ENCODE assay signal across 23 cellular contexts in the genomic region with DNA sequence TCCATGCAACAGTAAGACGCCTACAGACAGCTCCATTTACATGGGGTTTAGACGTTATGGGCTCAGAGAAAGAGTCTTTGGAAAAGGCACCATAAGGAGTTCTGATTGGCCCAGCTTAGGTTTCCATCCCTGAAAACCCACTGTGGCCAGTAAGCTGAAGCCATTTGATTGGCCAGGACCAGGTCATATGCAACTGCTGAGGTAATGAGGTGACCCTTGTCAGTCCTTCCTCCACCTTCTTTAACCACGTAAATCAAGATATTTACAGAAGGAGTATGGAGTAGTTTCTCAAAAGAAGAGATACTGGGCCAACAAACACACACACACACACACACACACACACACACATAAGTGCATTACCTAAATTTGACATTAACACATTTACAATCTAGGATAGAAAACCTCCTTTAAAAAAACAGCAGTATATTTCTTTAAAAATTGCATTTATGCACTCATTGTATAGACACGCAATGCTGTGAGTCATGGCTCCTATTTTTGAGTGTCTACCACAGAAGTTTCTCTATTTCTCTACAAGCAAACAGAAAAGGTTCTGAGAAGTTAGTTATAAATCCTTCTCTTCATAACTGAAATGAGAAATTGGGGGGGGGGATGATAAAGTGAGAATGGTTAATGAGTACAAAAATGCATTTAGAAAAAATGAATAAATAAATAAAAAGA. TPM values are rescaled to one million over a fixed set of nuclear protein-coding genes. Genes with fewer than 3 reads are reported as not detected.
DNase-seq lines count a peak whose midpoint lies in the region; ATAC-seq, FAIRE-seq and TF ChIP-seq lines count a peak whose summit lies in the region.
"Had no signal": no experiment of that assay in that cellular context is flagged by ENCODE, and none has a peak within 500 bp of the region (broad histone marks: within the 10 kb centered on the region; RNA-seq: fewer than 3 reads in every experiment).

No MANE protein-coding gene starts in this region.

- H3K4ac ChIP-seq in IMR-90 (ENCODE audit: low read depth, low read length): peak overlapping the region; percentile 23; the same call in 1 of the 2 replicates

- H3K18ac ChIP-seq in IMR-90 (ENCODE audit: low read depth, low read length): peak overlapping the region; percentile 33; the same call in 1 of the 2 replicates

- no TSS peak for BruUV-seq in IMR-90 (replicated peaks; lab: Mats Ljungman, UMichigan)

- peak; percentile 47 for FAIRE-seq in GM18507 (lab: Jason Lieb, UNC)

- POLR2A ChIA-PET in IMR-90 (lab: Charles Lee; ENCODE audit: unreplicated experiment): no interaction called here

- dilution Hi-C loops in IMR-90 (cut with HindIII; ENCODE audit: low sequenced_read_pairs, unreplicated experiment): no loop called here

- no peak overlapping the region for H3K27ac Mint-ChIP-seq in activated T-helper 17 cell treated with anti-CD3 and anti-CD28 coated beads, Interleukin-2, amount 50 U/mL, for 72 hours
- no peak overlapping the region for H3K27ac Mint-ChIP-seq in CD14-positive monocyte
- H3K27ac Mint-ChIP-seq: CD4-positive, alpha-beta memory T cell; stimulated activated naive B cell treated with anti-CD40 and anti-IgM and Interleukin-4, amounts not matched to agents 10 μg/mL and 1 μg/mL and 100 μg/mL, for 72 hours had no signal

- no peak for TF ChIP-seq RAD21 in IMR-90 (IDR thresholded peaks at IDR 0.05; ENCODE audit: low read length)

- peak; percentile 64 for ATAC-seq in IMR-90 (ENCODE audit: low read depth)
- ATAC-seq in activated T-helper 17 cell treated with anti-CD3 and anti-CD28 coated beads, Interleukin-2, amount 50 U/mL, for 72 hours (replicated peaks): peak; percentile 82
- no peak for ATAC-seq in HG03175 (IDR thresholded peaks at IDR 0.05; ENCODE audit: unreplicated experiment)
- ATAC-seq: gastroesophageal sphincter; psoas muscle; stimulated activated naive B cell treated with anti-CD40 and anti-IgM and Interleukin-4, amounts not matched to agents 10 μg/mL and 1 μg/mL and 100 μg/mL, for 72 hours had no signal

- no peak overlapping the region; the same call in 1 of the 2 replicates for H3K27ac ChIP-seq in IMR-90 (ENCODE audit: insufficient read depth, low read length)
- H3K27ac ChIP-seq: gastroesophageal sphincter, psoas muscle, testis, vagina had no signal

- peak overlapping the region; percentile 64 for H2BK5ac ChIP-seq in IMR-90 (ENCODE audit: low read depth, low read length, poor library complexity, severe bottlenecking)

- H3K79me1 ChIP-seq in IMR-90 (ENCODE audit: low read depth in 1 of 2, low read length in 2 of 2): no peaks in the 10 kb centered on the region

- peaks cover 3% of the 10 kb centered on the region for H3K9me3 Mint-ChIP-seq in activated T-helper 17 cell treated with anti-CD3 and anti-CD28 coated beads, Interleukin-2, amount 50 U/mL, for 72 hours
- H3K9me3 Mint-ChIP-seq in CD14-positive monocyte: peaks cover 0 to 15% (median 3%) of the 10 kb centered on the region in 7 donors

- H3K4me3 Mint-ChIP-seq in activated T-helper 17 cell treated with anti-CD3 and anti-CD28 coated beads, Interleukin-2, amount 50 U/mL, for 72 hours: no peak overlapping the region
- no peak overlapping the region for H3K4me3 Mint-ChIP-seq in CD14-positive monocyte
- H3K4me3 Mint-ChIP-seq: CD4-positive, alpha-beta memory T cell; stimulated activated naive B cell treated with anti-CD40 and anti-IgM and Interleukin-4, amounts not matched to agents 10 μg/mL and 1 μg/mL and 100 μg/mL, for 72 hours had no signal

- H3K4me1 ChIP-seq in IMR-90 (ENCODE audit: control insufficient read depth, insufficient read depth, low read length): peaks cover 10% of the 10 kb centered on the region
- H3K4me1 ChIP-seq: psoas muscle, testis, vagina had no signal

- H2BK20ac ChIP-seq in IMR-90 (ENCODE audit: low read depth, low read length): peak overlapping the region; percentile 79

- H4K91ac ChIP-seq in IMR-90 (ENCODE audit: insufficient read depth, low read depth, low read length): peak overlapping the region; percentile 39

- peak overlapping the region; percentile 29; the same call in 1 of the 2 replicates for H2AK5ac ChIP-seq in IMR-90 (ENCODE audit: low read depth, low read length)

- H3K9ac ChIP-seq in IMR-90 (ENCODE audit: low read depth, low read length): no peak overlapping the region

- no peak overlapping the region for H3K4me2 ChIP-seq in IMR-90 (ENCODE audit: low read depth, low read length)

- peak overlapping the region; percentile 29 for H2AK9ac ChIP-seq in IMR-90 (replicated peaks; ENCODE audit: low read depth, low read length, poor library complexity)

- intact Hi-C loops in IMR-90 (cut with micrococcal nuclease): no loop called here
- intact Hi-C loops in CD14-positive monocyte (cut with micrococcal nuclease): no loop called here

- no peak for TF ChIP-seq CTCF in IMR-90 (conservative IDR thresholded peaks at IDR 0.05; ENCODE audit: low read depth, low read length)
- no peak for TF ChIP-seq CTCF in CD14-positive monocyte (IDR thresholded peaks at IDR 0.05)

- H3K56ac ChIP-seq in IMR-90 (ENCODE audit: extremely low read depth, insufficient read depth, low read length): no peak overlapping the region

- peaks cover 6% of the 10 kb centered on the region; the same call in 1 of the 2 replicates for H3K9me1 ChIP-seq in IMR-90 (ENCODE audit: insufficient read depth, low read length)

- no peak overlapping the region for H3K23ac ChIP-seq in IMR-90 (ENCODE audit: low read depth, low read length)

- peak overlapping the region; percentile 35 for H2BK120ac ChIP-seq in IMR-90 (ENCODE audit: low read depth, low read length)

- DNase-seq in GM18507 (ENCODE audit: extremely low spot score, insufficient read length, low read depth) (no peak), IMR-90 (peak; percentile 73), foreskin melanocyte (peak; percentile 11), CD14-positive monocyte (ENCODE audit: low spot score) (no peak), occipital lobe (lab: John Stamatoyannopoulos, UW) (no peak)
- DNase-seq: activated CD4-positive, alpha-beta T cell treated with anti-CD3 and anti-CD28 coated beads, Interleukin-2, amount 50 U/mL, for 48 hours; activated CD8-positive, alpha-beta memory T cell treated with anti-CD3 and anti-CD28 coated beads, Interleukin-2, amount 50 U/mL, for 48 hours; amniotic stem cell; CD4-positive, alpha-beta memory T cell; central memory CD4-positive, alpha-beta T cell; erythroblast; kidney glomerular epithelial cell; NCI-H1092; NCI-H2029; NCI-H226; NCI-H774; psoas muscle; stimulated activated naive B cell treated with anti-CD40 and anti-IgM and Interleukin-4, amounts not matched to agents 10 μg/mL and 1 μg/mL and 100 μg/mL, for 72 hours; testis had no signal

- no peak for TF ChIP-seq POLR2A in IMR-90 (IDR thresholded peaks at IDR 0.05; ENCODE audit: low read depth, low read length)

- H3K9me3 ChIP-seq in IMR-90 (ENCODE audit: control insufficient read depth, insufficient read depth, low read length): no peaks in the 10 kb centered on the region
- H3K9me3 ChIP-seq: gastroesophageal sphincter, psoas muscle, testis, vagina had no signal

- no peak overlapping the region for H3K14ac ChIP-seq in IMR-90 (replicated peaks; ENCODE audit: low read depth, low read length)

- H3K4me1 Mint-ChIP-seq in activated T-helper 17 cell treated with anti-CD3 and anti-CD28 coated beads, Interleukin-2, amount 50 U/mL, for 72 hours: peaks cover 6% of the 10 kb centered on the region
- H3K4me1 Mint-ChIP-seq in CD14-positive monocyte: peaks cover 13% of the 10 kb centered on the region
- H3K4me1 Mint-ChIP-seq: CD4-positive, alpha-beta memory T cell; stimulated activated naive B cell treated with anti-CD40 and anti-IgM and Interleukin-4, amounts not matched to agents 10 μg/mL and 1 μg/mL and 100 μg/mL, for 72 hours had no signal

- CTCF ChIA-PET in IMR-90 (lab: Yijun Ruan, JAX): no interaction called here

- in situ Hi-C loops in IMR-90 (cut with MboI; ENCODE audit: low sequenced_read_pairs): no loop called here

- peak overlapping the region; percentile 9; the same call in 1 of the 3 replicates for H2BK15ac ChIP-seq in IMR-90 (ENCODE audit: low read depth, low read length)

- no peak overlapping the region for H3K4me3 ChIP-seq in IMR-90 (ENCODE audit: insufficient read depth, low read depth, low read length)
- H3K4me3 ChIP-seq: gastroesophageal sphincter, psoas muscle, testis, vagina had no signal

- H3K36me3 ChIP-seq in IMR-90 (ENCODE audit: control insufficient read depth, insufficient read depth, low read length): no peaks in the 10 kb centered on the region
- H3K36me3 ChIP-seq: gastroesophageal sphincter, vagina had no signal

- H2AFZ ChIP-seq in IMR-90 (replicated peaks; ENCODE audit: low read length, poor library complexity): no peak overlapping the region

- H3K27me3 Mint-ChIP-seq in activated T-helper 17 cell treated with anti-CD3 and anti-CD28 coated beads, Interleukin-2, amount 50 U/mL, for 72 hours: peaks cover 5% of the 10 kb centered on the region
- peaks cover 7 to 11% (median 8%) of the 10 kb centered on the region in 3 donors for H3K27me3 Mint-ChIP-seq in CD14-positive monocyte (ENCODE audit: low read depth in 3 of 3)
- H3K27me3 Mint-ChIP-seq: CD4-positive, alpha-beta memory T cell; stimulated activated naive B cell treated with anti-CD40 and anti-IgM and Interleukin-4, amounts not matched to agents 10 μg/mL and 1 μg/mL and 100 μg/mL, for 72 hours had no signal

- H3K36me3 Mint-ChIP-seq in activated T-helper 17 cell treated with anti-CD3 and anti-CD28 coated beads, Interleukin-2, amount 50 U/mL, for 72 hours (ENCODE audit: low read depth): no peaks in the 10 kb centered on the region
- H3K36me3 Mint-ChIP-seq in CD14-positive monocyte: no peaks in the 10 kb centered on the region
- H3K36me3 Mint-ChIP-seq: CD4-positive, alpha-beta memory T cell; stimulated activated naive B cell treated with anti-CD40 and anti-IgM and Interleukin-4, amounts not matched to agents 10 μg/mL and 1 μg/mL and 100 μg/mL, for 72 hours had no signal

- peak overlapping the region in 1 of 2 experiments; percentile 59; a peak in 1 of 4 replicates for H4K8ac ChIP-seq in IMR-90 (ENCODE audit: low read depth in 2 of 2, low read length in 2 of 2)

- H3K27me3 ChIP-seq in IMR-90 (ENCODE audit: control insufficient read depth, insufficient read depth, low read length): no peaks in the 10 kb centered on the region
- H3K27me3 ChIP-seq: gastroesophageal sphincter, testis, vagina had no signal

- peak overlapping the region; percentile 57; the same call in 1 of the 2 replicates for H4K5ac ChIP-seq in IMR-90 (ENCODE audit: low read depth, low read length)

- H4K20me1 ChIP-seq in IMR-90 (ENCODE audit: insufficient read depth, low read length): no peaks in the 10 kb centered on the region

- no CpG with 5 or more reads among the region's 4 CpGs for WGBS in IMR-90 (ENCODE audit: extremely low coverage in 2 of 2, insufficient read length in 1 of 2), 2 experiments

TF ChIP-seq in IMR-90, 13 proteins besides CTCF, POLR2A, EP300 and RAD21 (continues in another document):
- no peak for TF ChIP-seq MAZ (IDR thresholded peaks at IDR 0.05; ENCODE audit: borderline replicate concordance, low read depth, low read length)

RNA-seq across cellular contexts. Expression of a gene that starts 16.3 kb away (rescaled TPM):
- 44.8 and 46.4 TPM in 2 replicates for total RNA-seq in IMR-90 (2012; rRNA removed)
- 13.6 and 14.6 TPM in 2 replicates for polyA plus RNA-seq in IMR-90 (2012; rRNA removed)
- polyA plus RNA-seq in IMR-90 (2012; cell fraction: cytosol; rRNA removed): 8.7 and 9.0 TPM in 2 replicates
- polyA plus RNA-seq in IMR-90 (2012; cell fraction: nucleus; rRNA removed; ENCODE audit: low replicate concordance): 7.6 and 8.1 TPM in 2 replicates
- total RNA-seq in activated T-helper 17 cell treated with anti-CD3 and anti-CD28 coated beads, Interleukin-2, amount 50 U/mL, for 72 hours: 10 to 100 TPM; 13.4 to 13.9 TPM
- under 1 TPM; 0.37 to 0.59 TPM for polyA plus RNA-seq in CD14-positive monocyte
- 61.9 TPM for total RNA-seq in occipital lobe

Comparison
In these comparisons a context has a peak if more than half of its experiments do, and no peak if none do; other contexts are left out.
1. DNase-seq: peak in IMR-90 (single experiment) and foreskin melanocyte (single experiment); none in GM18507 (single experiment), CD14-positive monocyte (single experiment) and occipital lobe (single experiment).